ENCODE assay signal across 1 cellular context in genomic region chr7:129559564-129559963, GRCh38.
TF ChIP-seq lines count a peak whose summit lies in the region.

No MANE protein-coding gene starts in this region.

TF ChIP-seq in K562, 482 proteins besides CTCF, POLR2A, EP300 and RAD21 (continued from another document and continues in another):
- no peak for TF ChIP-seq ARID4B (CRISPR knock-in tag; IDR thresholded peaks at IDR 0.05)
- no peak for TF ChIP-seq ZNF778 (CRISPR knock-in tag; IDR thresholded peaks at IDR 0.05)
- peak; percentile 61; the same call in 1 of the 2 replicates for TF ChIP-seq MYNN (IDR thresholded peaks at IDR 0.05)
- TF ChIP-seq MYNN (CRISPR knock-in tag; IDR thresholded peaks at IDR 0.05) = no peak
- no peak for TF ChIP-seq BHLHE40 (IDR thresholded peaks at IDR 0.05; ENCODE audit: low read length)
- no peak for TF ChIP-seq JUN (IDR thresholded peaks at IDR 0.05; ENCODE audit: borderline replicate concordance, low read depth, low read length)
- TF ChIP-seq JUN (CRISPR knock-in tag; IDR thresholded peaks at IDR 0.05; ENCODE audit: borderline replicate concordance) = no peak
- TF ChIP-seq HOMEZ (CRISPR knock-in tag; IDR thresholded peaks at IDR 0.05) = no peak
- no peak for TF ChIP-seq HES1 (IDR thresholded peaks at IDR 0.05; ENCODE audit: low read depth)
- TF ChIP-seq ZFP1 (CRISPR knock-in tag; IDR thresholded peaks at IDR 0.05) = no peak
- no peak for TF ChIP-seq FOS (IDR thresholded peaks at IDR 0.05; ENCODE audit: extremely low read depth, insufficient read length)
- TF ChIP-seq HDAC3 (IDR thresholded peaks at IDR 0.05; ENCODE audit: borderline replicate concordance, partially characterized antibody) = peak; percentile 16
- no peak for TF ChIP-seq ZNF384 (IDR thresholded peaks at IDR 0.05; ENCODE audit: low read depth, low read length)
- TF ChIP-seq JUND (IDR thresholded peaks at IDR 0.05; ENCODE audit: borderline replicate concordance, low read depth, low read length) = no peak
- no peak; the same call in 2 of the 3 replicates for TF ChIP-seq JUND (tag; IDR thresholded peaks at IDR 0.05; ENCODE audit: borderline replicate concordance, low read depth, low read length)
- TF ChIP-seq CEBPZ (IDR thresholded peaks at IDR 0.05; ENCODE audit: borderline replicate concordance, low read depth, low read length) = no peak
- TF ChIP-seq SRSF9 (IDR thresholded peaks at IDR 0.05; ENCODE audit: borderline replicate concordance, low read depth, low read length) = no peak
- no peak for TF ChIP-seq HCFC1 (IDR thresholded peaks at IDR 0.05; ENCODE audit: low read depth, low read length)
- TF ChIP-seq NR3C1 (CRISPR knock-in tag; IDR thresholded peaks at IDR 0.05) = no peak
- no peak for TF ChIP-seq ZBTB43 (CRISPR knock-in tag; IDR thresholded peaks at IDR 0.05)
- TF ChIP-seq ZHX1 (conservative IDR thresholded peaks at IDR 0.05; ENCODE audit: low read length) = no peak
- TF ChIP-seq KAT8 (IDR thresholded peaks at IDR 0.05; ENCODE audit: low read depth) = no peak
- no peak for TF ChIP-seq YBX1 (IDR thresholded peaks at IDR 0.05)
- TF ChIP-seq ZBTB5 (IDR thresholded peaks at IDR 0.05) = no peak
- TF ChIP-seq ZNF695 (CRISPR knock-in tag; IDR thresholded peaks at IDR 0.05) = no peak
- TF ChIP-seq ZNF280A (IDR thresholded peaks at IDR 0.05; ENCODE audit: low read depth, partially characterized antibody) = no peak
- no peak for TF ChIP-seq CSDE1 (IDR thresholded peaks at IDR 0.05)
- TF ChIP-seq ASH1L (IDR thresholded peaks at IDR 0.05; ENCODE audit: borderline replicate concordance, low read depth, partially characterized antibody) = no peak
- no peak for TF ChIP-seq THRA (IDR thresholded peaks at IDR 0.05)
- no peak for TF ChIP-seq TFAM (CRISPR knock-in tag; conservative IDR thresholded peaks at IDR 0.05)
- no peak for TF ChIP-seq NKRF (IDR thresholded peaks at IDR 0.05; ENCODE audit: borderline replicate concordance)
